10 cellular contexts compared by ENCODE assay signal in genomic region chr4:67447873-67448272, GRCh38.
"Had no signal": no experiment of that assay in that cellular context is flagged by ENCODE, and none has a peak within 500 bp of the region (broad histone marks: within the 10 kb centered on the region; RNA-seq: fewer than 3 reads in every experiment).

No MANE protein-coding gene starts in this region.

- H3K4me1 Mint-ChIP-seq: GM23338, H9 had no signal

- H2AFZ ChIP-seq: GM23248, GM23338 had no signal

- H3K9ac ChIP-seq: GM23248 had no signal

- H3K4me3 Mint-ChIP-seq: GM23338, H9, HFFc6 had no signal

- H3K4me3 ChIP-seq: GM23248, GM23338, HAP-1 had no signal

- FAIRE-seq: H54 had no signal

- H3K4me2 ChIP-seq: GM23338 had no signal

- H3K4me1 ChIP-seq: HAP-1 had no signal

- ATAC-seq: GM23338, HCT116 had no signal

- H3K27ac ChIP-seq: GM23248 had no signal

- DNase-seq: GM23248, GOT3, H7, H9, HCEC 1CT, HFFc6 had no signal

- H3K9me3 ChIP-seq: HAP-1 had no signal

- H3K36me3 ChIP-seq: HAP-1 had no signal

- H3K9me3 Mint-ChIP-seq: HFFc6 had no signal

- H3K27ac Mint-ChIP-seq: GM23338, H9, HFFc6 had no signal
